ENCODE assay signal across 27 cellular contexts in genomic region chr11:71473793-71474080, GRCh38. TPM values are rescaled to one million over a fixed set of nuclear protein-coding genes. Genes with fewer than 3 reads are reported as not detected.
"Had no signal": no experiment of that assay in that cellular context is flagged by ENCODE, and none has a peak within 500 bp of the region (broad histone marks: within the 10 kb centered on the region; RNA-seq: fewer than 3 reads in every experiment).

No MANE protein-coding gene starts in this region.

- H3K4me1 Mint-ChIP-seq: mesothelial cell of epicardium; naive B cell; nephron; stimulated activated effector memory CD8-positive, alpha-beta T cell treated with anti-CD3 and anti-CD28 coated beads, Interleukin-12 subunit alpha, Interleukin-12 subunit beta, amount 100 ng/mL, for 72 hours had no signal

- DNase-seq: heart left ventricle; islet precursor cell; mesendoderm; naive B cell; occipital lobe; psoas muscle; small intestine; stimulated activated CD4-positive, alpha-beta T cell treated with anti-CD3 and anti-CD28 coated beads, Interleukin-4, amount 100 ng/mL, for 24 hours; stimulated activated naive CD4-positive, alpha-beta T cell had no signal

- H3K9me3 Mint-ChIP-seq: nephron; neural crest cell; stimulated activated effector memory CD8-positive, alpha-beta T cell treated with anti-CD3 and anti-CD28 coated beads, Interleukin-12 subunit alpha, Interleukin-12 subunit beta, amount 100 ng/mL, for 72 hours; stimulated activated naive CD8-positive, alpha-beta T cell treated with anti-CD3 and anti-CD28 coated beads, Interleukin-15, Interleukin-2, amounts not matched to agents 100 ng/mL and 50 ng/mL, for 24 hours had no signal

- ATAC-seq: left lobe of liver; psoas muscle; sciatic nerve; stimulated activated effector memory CD8-positive, alpha-beta T cell treated with anti-CD3 and anti-CD28 coated beads, Interleukin-12 subunit alpha, Interleukin-12 subunit beta, amount 100 ng/mL, for 72 hours had no signal

- H3K27me3 ChIP-seq: heart left ventricle, hepatocyte, neutrophil, spleen, tibial nerve, upper lobe of left lung, vagina had no signal

- H3K4me1 ChIP-seq: heart left ventricle, parathyroid adenoma, psoas muscle, tibial nerve, upper lobe of left lung, vagina had no signal

- H3K4me3 Mint-ChIP-seq: mesothelial cell of epicardium; naive B cell; nephron; neural crest cell; stimulated activated effector memory CD8-positive, alpha-beta T cell treated with anti-CD3 and anti-CD28 coated beads, Interleukin-12 subunit alpha, Interleukin-12 subunit beta, amount 100 ng/mL, for 72 hours; stimulated activated naive CD8-positive, alpha-beta T cell treated with anti-CD3 and anti-CD28 coated beads, Interleukin-15, Interleukin-2, amounts not matched to agents 100 ng/mL and 50 ng/mL, for 24 hours had no signal

- H3K4me3 ChIP-seq: heart left ventricle, hepatocyte, lung, psoas muscle, spleen, tibial nerve, upper lobe of left lung, vagina had no signal

- H3K27ac Mint-ChIP-seq: mesothelial cell of epicardium; naive B cell; nephron; stimulated activated effector memory CD8-positive, alpha-beta T cell treated with anti-CD3 and anti-CD28 coated beads, Interleukin-12 subunit alpha, Interleukin-12 subunit beta, amount 100 ng/mL, for 72 hours; stimulated activated naive CD8-positive, alpha-beta T cell treated with anti-CD3 and anti-CD28 coated beads, Interleukin-15, Interleukin-2, amounts not matched to agents 100 ng/mL and 50 ng/mL, for 24 hours had no signal

- H3K9me3 ChIP-seq: heart left ventricle, neutrophil, psoas muscle, spleen, tibial nerve, upper lobe of left lung, vagina had no signal

- H3K27me3 Mint-ChIP-seq: naive B cell; stimulated activated naive CD8-positive, alpha-beta T cell treated with anti-CD3 and anti-CD28 coated beads, Interleukin-15, Interleukin-2, amounts not matched to agents 100 ng/mL and 50 ng/mL, for 24 hours had no signal

- H3K27ac ChIP-seq: heart left ventricle, hepatocyte, neutrophil, parathyroid adenoma, psoas muscle, spleen, tibial nerve, upper lobe of left lung, vagina had no signal

RNA-seq across cellular contexts. Expression of gene KRTAP5-7, which starts 53.3 kb away (rescaled TPM):
- total RNA-seq: heart left ventricle, hepatocyte, kidney epithelial cell, left lobe of liver, neural crest cell, occipital lobe, osteocyte, psoas muscle, temporal lobe, vagina had no signal
- polyA plus RNA-seq: heart left ventricle, hepatocyte had no signal
